Comparison of ENCODE assay signal across 1 cellular context in the genomic region with DNA sequence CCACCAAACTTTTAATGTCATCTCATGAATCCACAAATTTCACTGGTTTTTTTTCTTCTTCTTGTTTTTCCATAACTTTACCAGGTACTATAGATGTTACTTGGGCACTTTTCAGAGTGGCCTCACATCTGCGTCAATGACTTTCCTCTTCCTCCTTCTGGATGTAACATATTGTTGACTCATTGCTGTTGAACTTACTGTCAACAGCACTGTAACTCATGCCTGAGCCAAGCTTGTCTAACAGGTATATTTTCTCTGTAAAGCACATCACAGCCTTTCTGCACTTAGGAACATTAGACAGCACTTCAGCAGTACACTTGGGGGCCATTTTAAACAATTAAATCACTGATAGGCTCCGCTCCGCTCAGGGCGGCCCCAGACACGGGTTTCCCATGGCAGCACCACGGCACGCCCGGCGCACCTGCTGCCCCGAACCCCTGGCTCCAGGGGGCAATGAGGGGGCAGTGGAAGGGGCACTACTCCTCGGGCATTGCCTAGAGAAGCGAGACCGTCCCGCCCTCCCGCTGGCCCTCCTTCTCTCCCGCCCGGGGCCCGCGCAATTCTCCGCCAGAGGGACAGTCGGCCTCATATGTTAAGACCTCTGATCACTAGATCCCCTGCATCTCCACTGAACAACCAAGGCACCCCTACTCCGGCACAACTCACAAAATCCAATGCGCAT.
TF ChIP-seq lines count a peak whose summit lies in the region.

No MANE protein-coding gene starts in this region.

TF ChIP-seq in K562, 482 proteins besides CTCF, POLR2A, EP300 and RAD21 (continued from another document):
- TF ChIP-seq, protein P1, sequence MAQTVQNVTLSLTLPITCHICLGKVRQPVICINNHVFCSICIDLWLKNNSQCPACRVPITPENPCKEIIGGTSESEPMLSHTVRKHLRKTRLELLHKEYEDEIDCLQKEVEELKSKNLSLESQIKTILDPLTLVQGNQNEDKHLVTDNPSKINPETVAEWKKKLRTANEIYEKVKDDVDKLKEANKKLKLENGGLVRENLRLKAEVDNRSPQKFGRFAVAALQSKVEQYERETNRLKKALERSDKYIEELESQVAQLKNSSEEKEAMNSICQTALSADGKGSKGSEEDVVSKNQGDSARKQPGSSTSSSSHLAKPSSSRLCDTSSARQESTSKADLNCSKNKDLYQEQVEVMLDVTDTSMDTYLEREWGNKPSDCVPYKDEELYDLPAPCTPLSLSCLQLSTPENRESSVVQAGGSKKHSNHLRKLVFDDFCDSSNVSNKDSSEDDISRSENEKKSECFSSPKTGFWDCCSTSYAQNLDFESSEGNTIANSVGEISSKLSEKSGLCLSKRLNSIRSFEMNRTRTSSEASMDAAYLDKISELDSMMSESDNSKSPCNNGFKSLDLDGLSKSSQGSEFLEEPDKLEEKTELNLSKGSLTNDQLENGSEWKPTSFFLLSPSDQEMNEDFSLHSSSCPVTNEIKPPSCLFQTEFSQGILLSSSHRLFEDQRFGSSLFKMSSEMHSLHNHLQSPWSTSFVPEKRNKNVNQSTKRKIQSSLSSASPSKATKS (CRISPR knock-in tag; IDR thresholded peaks at IDR 0.05): no peak
